23 cellular contexts compared by ENCODE assay signal in genomic region chr6:13287104-13287503, GRCh38. TPM values are rescaled to one million over a fixed set of nuclear protein-coding genes. Genes with fewer than 3 reads are reported as not detected.
DNase-seq lines count a peak whose midpoint lies in the region; ATAC-seq, FAIRE-seq and TF ChIP-seq lines count a peak whose summit lies in the region.
"Had no signal": no experiment of that assay in that cellular context is flagged by ENCODE, and none has a peak within 500 bp of the region (broad histone marks: within the 10 kb centered on the region; RNA-seq: fewer than 3 reads in every experiment).

No MANE protein-coding gene starts in this region.

- H3K4me1 ChIP-seq in GM12878 (ENCODE audit: control insufficient read depth, insufficient read depth, low read length) (peaks cover 24% of the 10 kb centered on the region), HepG2 (ENCODE audit: insufficient read depth, low read length) (peaks cover 42% of the 10 kb centered on the region), A673 (ENCODE audit: insufficient read depth, low read length, poor library complexity, severe bottlenecking) (no peaks in the 10 kb centered on the region)

- H3K79me2 ChIP-seq in GM12878 (ENCODE audit: control insufficient read depth, insufficient read depth, low read length): no peaks in the 10 kb centered on the region; the same call in none of the 2 replicates
- H3K79me2 ChIP-seq in HepG2 (ENCODE audit: insufficient read depth, low read length): no peaks in the 10 kb centered on the region

- H3K4me2 ChIP-seq in GM12878 (ENCODE audit: control insufficient read depth, insufficient read depth) (no peak overlapping the region), HepG2 (ENCODE audit: low read depth, low read length) (no peak overlapping the region)
- H3K4me2 ChIP-seq: SK-N-SH had no signal

- SMC1A ChIA-PET in GM12878 (lab: Charles Lee; ENCODE audit: uncharacterized antibody, unreplicated experiment): interaction anchor here (0.8 to 2.0 kb wide), 3 partner anchors 41 to 390 kb away, joined by 3 to 5 read pairs (median 5); partner anchors contain the start of gene TBC1D7

- POLR2A ChIA-PET in GM12878 (lab: Charles Lee) (interaction anchor here (2.5 kb wide), 1 partner anchor 12 kb away, joined by 9 read pairs; no protein-coding TSS in a partner anchor), HepG2 (lab: Yijun Ruan, JAX) (no interaction called here), A673 (lab: Charles Lee; ENCODE audit: low non-redundant PET) (no interaction called here)

- H3K9me3 ChIP-seq in GM12878 (replicated peaks; ENCODE audit: control insufficient read depth, insufficient read depth, low read length): peaks cover 14% of the 10 kb centered on the region; the same call in 2 of the 3 replicates
- peaks cover 28% of the 10 kb centered on the region for H3K9me3 ChIP-seq in HepG2 (ENCODE audit: low read length)
- H3K9me3 ChIP-seq in A673 (ENCODE audit: low read depth, low read length, poor library complexity, severe bottlenecking): no peaks in the 10 kb centered on the region
- H3K9me3 ChIP-seq: HAP-1, SK-N-SH had no signal

- H3K4me1 Mint-ChIP-seq in stimulated activated naive B cell treated with anti-CD40 and anti-IgM and Interleukin-4, amounts not matched to agents 10 μg/mL and 1 μg/mL and 100 μg/mL, for 72 hours: peaks cover 44 to 69% of the 10 kb centered on the region in 2 donors
- no peaks in the 10 kb centered on the region for H3K4me1 Mint-ChIP-seq in stimulated activated effector memory CD8-positive, alpha-beta T cell treated with anti-CD3 and anti-CD28 coated beads, Interleukin-12 subunit alpha, Interleukin-12 subunit beta, amount 100 ng/mL, for 72 hours

- DNase-seq in CD1c-positive myeloid dendritic cell (ENCODE audit: extremely low spot score) (peak; percentile 29), GM12878 (ENCODE audit: low read depth, low spot score) (no peak), HepG2 (ENCODE audit: low spot score) (no peak), A673 (ENCODE audit: low spot score) (no peak), NCI-H526 (lab: John Stamatoyannopoulos, UW) (no peak)
- DNase-seq in stimulated activated naive B cell treated with anti-CD40 and anti-IgM and Interleukin-4, amounts not matched to agents 10 μg/mL and 1 μg/mL and 100 μg/mL, for 72 hours: no peak
- DNase-seq in stimulated activated effector memory CD8-positive, alpha-beta T cell treated with anti-CD3 and anti-CD28 coated beads, Interleukin-12 subunit alpha, Interleukin-12 subunit beta, amount 100 ng/mL, for 72 hours (ENCODE audit: low spot score in 2 of 2): no peak
- DNase-seq: AML-193, C1 segment of cervical spinal cord, DMS153, DND-41, GM23248, HFFc6, KG1, MG63, NCI-H446, NCI-H69, SK-N-SH, SW 1271 had no signal

- no peaks in the 10 kb centered on the region; the same call in 1 of the 2 replicates for H4K20me1 ChIP-seq in GM12878 (ENCODE audit: control insufficient read depth, insufficient read depth)
- H4K20me1 ChIP-seq in HepG2 (ENCODE audit: insufficient read depth, low read length): no peaks in the 10 kb centered on the region

- TF ChIP-seq EP300 in GM12878 (IDR thresholded peaks at IDR 0.05; ENCODE audit: borderline replicate concordance in 1 of 2, control insufficient read depth in 1 of 2, low read depth in 2 of 2, low read length in 2 of 2) (no peak), HepG2 (IDR thresholded peaks at IDR 0.05; ENCODE audit: low read depth in 2 of 2, low read length in 2 of 2) (no peak), HepG2 (CRISPR knock-in tag; IDR thresholded peaks at IDR 0.05; ENCODE audit: borderline replicate concordance) (no peak)

- in situ Hi-C loops in GM12878 (cut with MboI) (no loop called here), HepG2 (cut with HindIII; ENCODE audit: extremely low pct_ligation_motif_present, low pct_unique_long_range_greater_than_20kb) (no loop called here)

- H3K9me3 Mint-ChIP-seq in stimulated activated naive B cell treated with anti-CD40 and anti-IgM and Interleukin-4, amounts not matched to agents 10 μg/mL and 1 μg/mL and 100 μg/mL, for 72 hours: peaks cover 0 to 2% of the 10 kb centered on the region in 2 donors
- no peaks in the 10 kb centered on the region for H3K9me3 Mint-ChIP-seq in stimulated activated effector memory CD8-positive, alpha-beta T cell treated with anti-CD3 and anti-CD28 coated beads, Interleukin-12 subunit alpha, Interleukin-12 subunit beta, amount 100 ng/mL, for 72 hours

- BruUV-seq in GM12878 (replicated peaks; lab: Mats Ljungman, UMichigan): no TSS peak
- BruUV-seq in HepG2 (replicated peaks; lab: Mats Ljungman, UMichigan): no TSS peak
- BruUV-seq in A673 (replicated peaks; lab: Mats Ljungman, UMichigan): no TSS peak

- H2AFZ ChIP-seq in GM12878 (ENCODE audit: control insufficient read depth, low read depth, low read length) (no peak overlapping the region), HepG2 (ENCODE audit: low read length) (no peak overlapping the region)
- H2AFZ ChIP-seq: GM23248 had no signal

- intact Hi-C loops in GM12878 (cut with micrococcal nuclease; ENCODE audit: unreplicated experiment) (no loop called here), HepG2 (cut with micrococcal nuclease; ENCODE audit: unreplicated experiment) (no loop called here), A673 (cut with micrococcal nuclease; ENCODE audit: unreplicated experiment) (no loop called here)

- H3K27me3 ChIP-seq in GM12878 (replicated peaks in 1 of 2; ENCODE audit: control insufficient read depth in 2 of 2, insufficient read depth in 2 of 2, low read length in 1 of 2) (no peaks in the 10 kb centered on the region), HepG2 (ENCODE audit: control insufficient read depth in 1 of 2, insufficient read depth in 2 of 2, low read length in 2 of 2) (no peaks in the 10 kb centered on the region), A673 (replicated peaks; ENCODE audit: insufficient read depth, low read depth, low read length, poor library complexity) (no peaks in the 10 kb centered on the region)
- H3K27me3 ChIP-seq: MG63 had no signal

- H3K36me3 ChIP-seq in GM12878 (ENCODE audit: control insufficient read depth in 2 of 2, insufficient read depth in 2 of 2, low read length in 1 of 2): peaks cover 35 to 55% of the 10 kb centered on the region in 2 experiments
- H3K36me3 ChIP-seq in HepG2 (replicated peaks in 1 of 2; ENCODE audit: control insufficient read depth in 1 of 2, insufficient read depth in 2 of 2, low read length in 2 of 2): peaks cover 0 to 4% of the 10 kb centered on the region in 2 experiments; a peak in 2 of 5 replicates
- peaks cover 5% of the 10 kb centered on the region for H3K36me3 ChIP-seq in A673 (ENCODE audit: insufficient read depth, low read length, poor library complexity, severe bottlenecking)
- H3K36me3 ChIP-seq: HAP-1 had no signal

- FAIRE-seq in GM12878 (lab: Jason Lieb, UNC) (no peak), HepG2 (lab: Jason Lieb, UNC) (no peak)
- FAIRE-seq: A204.1, HTR-8/SVneo, RCC 7860 had no signal

- H3K27me3 Mint-ChIP-seq in stimulated activated naive B cell treated with anti-CD40 and anti-IgM and Interleukin-4, amounts not matched to agents 10 μg/mL and 1 μg/mL and 100 μg/mL, for 72 hours: no peaks in the 10 kb centered on the region

- no peak overlapping the region for H3K4me3 ChIP-seq in GM12878
- H3K4me3 ChIP-seq in HepG2 (replicated peaks in 1 of 3; ENCODE audit: insufficient read depth in 1 of 3, low read depth in 2 of 3, low read length in 3 of 3): no peak overlapping the region
- H3K4me3 ChIP-seq in A673 (ENCODE audit: low read depth, low read length, poor library complexity, severe bottlenecking): no peak overlapping the region
- H3K4me3 ChIP-seq: GM23248, HAP-1, MG63 had no signal

- H3K9ac ChIP-seq in GM12878 (ENCODE audit: control insufficient read depth, insufficient read depth, low read length) (no peak overlapping the region), HepG2 (ENCODE audit: insufficient read depth, low read depth, low read length) (no peak overlapping the region)
- H3K9ac ChIP-seq: GM23248, SK-N-SH had no signal

- TF ChIP-seq POLR2A in GM12878 (IDR thresholded peaks at IDR 0.05; ENCODE audit: low read depth, low read length) (0 out of 2 replicates have a peak, but pooled peaks have one; percentile 2), HepG2 (IDR thresholded peaks at IDR 0.05; ENCODE audit: insufficient read depth in 1 of 2, low read depth in 2 of 2, low read length in 2 of 2) (no peak)

- RAD21 ChIA-PET in GM12878 (lab: Charles Lee; ENCODE audit: unreplicated experiment): interaction anchor here (1.2 kb wide), 1 partner anchor 18 kb away, joined by 5 read pairs; no protein-coding TSS in a partner anchor

- CTCF ChIA-PET in GM12878 (lab: Yijun Ruan, JAX) (interaction anchor here (0.7 kb wide), 1 partner anchor 11 kb away, joined by 3 read pairs; no protein-coding TSS in a partner anchor), HepG2 (lab: Yijun Ruan, JAX; ENCODE audit: low intra/inter-chr PET ratio, low total read pairs) (no interaction called here), A673 (lab: Charles Lee) (no interaction called here)

- no peak overlapping the region for H3K4me3 Mint-ChIP-seq in stimulated activated naive B cell treated with anti-CD40 and anti-IgM and Interleukin-4, amounts not matched to agents 10 μg/mL and 1 μg/mL and 100 μg/mL, for 72 hours
- H3K4me3 Mint-ChIP-seq in stimulated activated effector memory CD8-positive, alpha-beta T cell treated with anti-CD3 and anti-CD28 coated beads, Interleukin-12 subunit alpha, Interleukin-12 subunit beta, amount 100 ng/mL, for 72 hours: no peak overlapping the region
- H3K4me3 Mint-ChIP-seq: HFFc6 had no signal

- ATAC-seq in GM12878 (no peak), HepG2 (no peak)
- no peak for ATAC-seq in stimulated activated naive B cell treated with anti-CD40 and anti-IgM and Interleukin-4, amounts not matched to agents 10 μg/mL and 1 μg/mL and 100 μg/mL, for 72 hours (replicated peaks)
- ATAC-seq in stimulated activated effector memory CD8-positive, alpha-beta T cell treated with anti-CD3 and anti-CD28 coated beads, Interleukin-12 subunit alpha, Interleukin-12 subunit beta, amount 100 ng/mL, for 72 hours: no peak

- peak overlapping the region; percentile 73 for H3K27ac Mint-ChIP-seq in stimulated activated naive B cell treated with anti-CD40 and anti-IgM and Interleukin-4, amounts not matched to agents 10 μg/mL and 1 μg/mL and 100 μg/mL, for 72 hours
- no peak overlapping the region for H3K27ac Mint-ChIP-seq in stimulated activated effector memory CD8-positive, alpha-beta T cell treated with anti-CD3 and anti-CD28 coated beads, Interleukin-12 subunit alpha, Interleukin-12 subunit beta, amount 100 ng/mL, for 72 hours
- H3K27ac Mint-ChIP-seq: HFFc6 had no signal

- no peak for TF ChIP-seq CTCF in GM12878 (IDR thresholded peaks at IDR 0.05 in 2 of 3, conservative IDR thresholded peaks at IDR 0.05 in 1 of 3; ENCODE audit: control insufficient read depth in 2 of 3, extremely low read depth in 1 of 3, insufficient read depth in 1 of 3, low read depth in 3 of 3, low read length in 3 of 3)
- no peak for TF ChIP-seq CTCF in HepG2 (CRISPR knock-in tag; IDR thresholded peaks at IDR 0.05)
- TF ChIP-seq CTCF in A673 (conservative IDR thresholded peaks at IDR 0.05; ENCODE audit: low read depth, low read length): no peak

- peaks cover 69 to 83% of the 10 kb centered on the region in 2 donors for H3K36me3 Mint-ChIP-seq in stimulated activated naive B cell treated with anti-CD40 and anti-IgM and Interleukin-4, amounts not matched to agents 10 μg/mL and 1 μg/mL and 100 μg/mL, for 72 hours
- peaks cover 6% of the 10 kb centered on the region for H3K36me3 Mint-ChIP-seq in stimulated activated effector memory CD8-positive, alpha-beta T cell treated with anti-CD3 and anti-CD28 coated beads, Interleukin-12 subunit alpha, Interleukin-12 subunit beta, amount 100 ng/mL, for 72 hours

- H3K27ac ChIP-seq in GM12878 (ENCODE audit: control insufficient read depth, insufficient read depth): no peak overlapping the region
- no peak overlapping the region for H3K27ac ChIP-seq in HepG2 (ENCODE audit: extremely low read length, insufficient read depth, low read length)
- H3K27ac ChIP-seq in A673 (ENCODE audit: low read depth, low read length, poor library complexity, severe bottlenecking): no peak overlapping the region
- H3K27ac ChIP-seq: GM23248 had no signal

- TF ChIP-seq RAD21 in GM12878 (IDR thresholded peaks at IDR 0.05; ENCODE audit: insufficient read depth, low read depth, low read length): no peak
- TF ChIP-seq RAD21 in HepG2 (CRISPR knock-in tag; IDR thresholded peaks at IDR 0.05): no peak

- 98% methylated on average over 7 of the region's 7 CpGs for WGBS in GM12878 (ENCODE audit: insufficient coverage, insufficient replicate concordance, low lambda C conversion rate, missing lambda C conversion rate)
- 95% methylated on average over 7 of the region's 7 CpGs for WGBS in HepG2 (ENCODE audit: low lambda C conversion rate)

RNA-seq across cellular contexts. Expression of gene TBC1D7, which starts 41.2 kb away (rescaled TPM):
- 62.0 and 68.8 TPM in 2 replicates for total RNA-seq in GM12878 (2013; cell fraction: nucleolus; rRNA removed)
- total RNA-seq in GM12878 (2014; rRNA removed): 20.8 and 24.6 TPM in 2 replicates
- 19.8 and 21.9 TPM in 2 replicates for total RNA-seq in GM12878 (2014; rRNA removed; fragmentation: Illumina TruSeq; extraction: Trizol)
- 21.0 and 23.1 TPM in 2 replicates for total RNA-seq in GM12878 (2021)
- 24.3 TPM for polyA plus RNA-seq in GM12878 (2011; ENCODE audit: low read depth)
- polyA plus RNA-seq in GM12878 (2011; rRNA removed): 51.7 and 63.8 TPM in 2 replicates
- 28.9 and 39.1 TPM in 2 replicates for polyA plus RNA-seq in GM12878 (2011; cell fraction: cytosol; rRNA removed)
- 34.2 and 40.4 TPM in 2 replicates for polyA plus RNA-seq in GM12878 (2011; cell fraction: nucleus; rRNA removed)
- 21.2 and 26.7 TPM in 2 replicates for polyA plus RNA-seq in GM12878 (2012)
- 23.7 and 26.0 TPM in 2 replicates for polyA plus RNA-seq in GM12878 (2014; fragmentation: Illumina TruSeq; extraction: Trizol)
- 10 to 100 TPM; 36.5 to 39.3 TPM for polyA plus RNA-seq in GM12878 (2014; fragmentation: Nextera tagmentation; extraction: Ambion mirVana)
- 20.1 and 20.9 TPM in 2 replicates for polyA plus RNA-seq in GM12878 (2014; rRNA removed)
- polyA plus RNA-seq in GM12878 (2016; fragmentation: Nextera tagmentation; extraction: Ambion mirVana): 10 to 100 TPM; 57.7 to 65.9 TPM
- 35.0 and 64.7 TPM in 2 replicates for polyA minus RNA-seq in GM12878 (2011; rRNA and poly(A)+ RNA removed)
- 12.4 and 14.1 TPM in 2 replicates for polyA minus RNA-seq in GM12878 (2011; cell fraction: cytosol; rRNA and poly(A)+ RNA removed)
- polyA minus RNA-seq in GM12878 (2011; cell fraction: nucleus; rRNA and poly(A)+ RNA removed): 38.0 and 56.2 TPM in 2 replicates
- total RNA-seq in HepG2 (2016; rRNA removed; fragmentation: Illumina TruSeq; extraction: Trizol): 23.3 and 28.5 TPM in 2 replicates
- total RNA-seq in HepG2 (2016; cell fraction: cytosol; rRNA removed; fragmentation: Illumina TruSeq; extraction: Trizol; ENCODE audit: low read depth): 12.0 and 14.1 TPM in 2 replicates
- total RNA-seq in HepG2 (2016; cell fraction: insoluble cytoplasmic fraction; rRNA removed; fragmentation: Illumina TruSeq; extraction: Trizol): 25.7 and 25.9 TPM in 2 replicates
- 18.1 and 20.7 TPM in 2 replicates for total RNA-seq in HepG2 (2016; cell fraction: membrane; rRNA removed; fragmentation: Illumina TruSeq; extraction: Trizol)
- total RNA-seq in HepG2 (2016; cell fraction: nucleus; rRNA removed; fragmentation: Illumina TruSeq; extraction: Trizol): 38.3 and 38.4 TPM in 2 replicates
- polyA plus RNA-seq in HepG2 (2011; rRNA removed): 24.3 and 30.8 TPM in 2 replicates
- 14.7 and 17.2 TPM in 2 replicates for polyA plus RNA-seq in HepG2 (2011; cell fraction: cytosol; rRNA removed)
- 14.9 and 19.7 TPM in 2 replicates for polyA plus RNA-seq in HepG2 (2011; cell fraction: nucleus; rRNA removed)
- polyA plus RNA-seq in HepG2 (2012): 18.4 and 21.3 TPM in 2 replicates
- polyA plus RNA-seq in HepG2 (2016; cell fraction: cytosol; fragmentation: Illumina TruSeq; extraction: Trizol; ENCODE audit: low read depth): 10.6 and 14.9 TPM in 2 replicates
- polyA plus RNA-seq in HepG2 (2016; cell fraction: insoluble cytoplasmic fraction; fragmentation: Illumina TruSeq; extraction: Trizol; ENCODE audit: low read depth): 37.2 and 41.0 TPM in 2 replicates
- 14.6 and 19.3 TPM in 2 replicates for polyA plus RNA-seq in HepG2 (2016; cell fraction: membrane; fragmentation: Illumina TruSeq; extraction: Trizol; ENCODE audit: low read depth)
- polyA plus RNA-seq in HepG2 (2016; cell fraction: nucleus; fragmentation: Illumina TruSeq; extraction: Trizol; ENCODE audit: insufficient read depth, low read depth): 27.9 and 28.4 TPM in 2 replicates
- polyA minus RNA-seq in HepG2 (2011; rRNA and poly(A)+ RNA removed; ENCODE audit: low replicate concordance): 32.1 and 53.3 TPM in 2 replicates
- polyA minus RNA-seq in HepG2 (2011; cell fraction: cytosol; rRNA and poly(A)+ RNA removed): 8.5 and 11.2 TPM in 2 replicates
- 56.8 and 61.8 TPM in 2 replicates for polyA minus RNA-seq in HepG2 (2011; cell fraction: nucleus; rRNA and poly(A)+ RNA removed)
- total RNA-seq in A673 (2021): 32.1 and 34.2 TPM in 2 replicates
